1 cellular context compared by ENCODE assay signal in the genomic region with DNA sequence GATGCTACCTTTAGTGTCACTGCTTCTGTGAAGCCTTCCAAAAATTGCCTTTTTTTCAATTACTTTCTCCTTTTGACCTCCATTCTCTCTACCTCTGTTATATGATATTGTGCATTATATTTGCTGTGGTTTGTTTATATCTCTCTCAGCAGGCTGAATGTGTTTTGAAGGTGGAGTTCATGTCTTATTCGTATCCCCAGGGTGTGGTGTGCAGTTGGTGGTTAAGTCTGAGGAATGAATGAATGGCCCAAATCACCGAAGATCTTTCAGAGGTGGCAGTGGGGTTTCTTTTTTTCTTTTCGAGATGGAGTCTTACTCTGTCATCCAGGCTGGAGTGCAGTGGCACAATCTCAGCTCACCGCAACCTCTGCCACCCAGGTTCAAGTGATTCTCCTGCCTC.
TF ChIP-seq lines count a peak whose summit lies in the region.

No MANE protein-coding gene starts in this region.

TF ChIP-seq in A549, 52 proteins besides CTCF, POLR2A, EP300 and RAD21 (continued from another document):
- TF ChIP-seq, protein P1, sequence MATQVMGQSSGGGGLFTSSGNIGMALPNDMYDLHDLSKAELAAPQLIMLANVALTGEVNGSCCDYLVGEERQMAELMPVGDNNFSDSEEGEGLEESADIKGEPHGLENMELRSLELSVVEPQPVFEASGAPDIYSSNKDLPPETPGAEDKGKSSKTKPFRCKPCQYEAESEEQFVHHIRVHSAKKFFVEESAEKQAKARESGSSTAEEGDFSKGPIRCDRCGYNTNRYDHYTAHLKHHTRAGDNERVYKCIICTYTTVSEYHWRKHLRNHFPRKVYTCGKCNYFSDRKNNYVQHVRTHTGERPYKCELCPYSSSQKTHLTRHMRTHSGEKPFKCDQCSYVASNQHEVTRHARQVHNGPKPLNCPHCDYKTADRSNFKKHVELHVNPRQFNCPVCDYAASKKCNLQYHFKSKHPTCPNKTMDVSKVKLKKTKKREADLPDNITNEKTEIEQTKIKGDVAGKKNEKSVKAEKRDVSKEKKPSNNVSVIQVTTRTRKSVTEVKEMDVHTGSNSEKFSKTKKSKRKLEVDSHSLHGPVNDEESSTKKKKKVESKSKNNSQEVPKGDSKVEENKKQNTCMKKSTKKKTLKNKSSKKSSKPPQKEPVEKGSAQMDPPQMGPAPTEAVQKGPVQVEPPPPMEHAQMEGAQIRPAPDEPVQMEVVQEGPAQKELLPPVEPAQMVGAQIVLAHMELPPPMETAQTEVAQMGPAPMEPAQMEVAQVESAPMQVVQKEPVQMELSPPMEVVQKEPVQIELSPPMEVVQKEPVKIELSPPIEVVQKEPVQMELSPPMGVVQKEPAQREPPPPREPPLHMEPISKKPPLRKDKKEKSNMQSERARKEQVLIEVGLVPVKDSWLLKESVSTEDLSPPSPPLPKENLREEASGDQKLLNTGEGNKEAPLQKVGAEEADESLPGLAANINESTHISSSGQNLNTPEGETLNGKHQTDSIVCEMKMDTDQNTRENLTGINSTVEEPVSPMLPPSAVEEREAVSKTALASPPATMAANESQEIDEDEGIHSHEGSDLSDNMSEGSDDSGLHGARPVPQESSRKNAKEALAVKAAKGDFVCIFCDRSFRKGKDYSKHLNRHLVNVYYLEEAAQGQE (IDR thresholded peaks at IDR 0.05), result no peak
- TF ChIP-seq ESRRA (IDR thresholded peaks at IDR 0.05; ENCODE audit: borderline replicate concordance, low read length), result no peak
- TF ChIP-seq, protein P2, sequence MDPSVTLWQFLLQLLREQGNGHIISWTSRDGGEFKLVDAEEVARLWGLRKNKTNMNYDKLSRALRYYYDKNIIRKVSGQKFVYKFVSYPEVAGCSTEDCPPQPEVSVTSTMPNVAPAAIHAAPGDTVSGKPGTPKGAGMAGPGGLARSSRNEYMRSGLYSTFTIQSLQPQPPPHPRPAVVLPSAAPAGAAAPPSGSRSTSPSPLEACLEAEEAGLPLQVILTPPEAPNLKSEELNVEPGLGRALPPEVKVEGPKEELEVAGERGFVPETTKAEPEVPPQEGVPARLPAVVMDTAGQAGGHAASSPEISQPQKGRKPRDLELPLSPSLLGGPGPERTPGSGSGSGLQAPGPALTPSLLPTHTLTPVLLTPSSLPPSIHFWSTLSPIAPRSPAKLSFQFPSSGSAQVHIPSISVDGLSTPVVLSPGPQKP (IDR thresholded peaks at IDR 0.05; ENCODE audit: low read depth, low read length), result no peak
